ENCODE assay signal across 8 cellular contexts in genomic region chr15:36579792-36580431, GRCh38. TPM values are rescaled to one million over a fixed set of nuclear protein-coding genes. Genes with fewer than 3 reads are reported as not detected.
A peak's percentile ranks its signal among the peaks of the same experiment; 100 is the strongest.
DNase-seq lines count a peak whose midpoint lies in the region; ATAC-seq and TF ChIP-seq lines count a peak whose summit lies in the region.

No MANE protein-coding gene starts in this region.

- H3K9me3 ChIP-seq in OCI-LY1 (ENCODE audit: low read length): no peaks in the 10 kb centered on the region
- no peaks in the 10 kb centered on the region for H3K9me3 ChIP-seq in left lung

- H3K27me3 ChIP-seq in OCI-LY1 (ENCODE audit: insufficient read depth, low read length) (no peaks in the 10 kb centered on the region), brain microvascular endothelial cell (replicated peaks) (no peaks in the 10 kb centered on the region), left lung (no peaks in the 10 kb centered on the region)

- intact Hi-C loops in left lung (cut with DNase I): no loop called here

- peak overlapping the region; percentile 72 for H3K4me2 ChIP-seq in OCI-LY1 (ENCODE audit: low read length)

- H3K9me2 ChIP-seq in OCI-LY1 (ENCODE audit: low read depth, low read length): no peaks in the 10 kb centered on the region

- H3K4me1 ChIP-seq in OCI-LY1 (ENCODE audit: insufficient read depth, low read length, severe bottlenecking) (peaks cover 42% of the 10 kb centered on the region), left lung (peaks cover 0 to 4% of the 10 kb centered on the region in 2 donors)

- H3K36me3 ChIP-seq in OCI-LY1 (ENCODE audit: insufficient read depth, low read length): 0 out of 2 replicates have a peak, but pooled peaks cover 5% of the 10 kb centered on the region
- no peaks in the 10 kb centered on the region for H3K36me3 ChIP-seq in brain microvascular endothelial cell (replicated peaks)
- H3K36me3 ChIP-seq in left lung: no peaks in the 10 kb centered on the region

- H3K27ac ChIP-seq in OCI-LY1 (ENCODE audit: low read depth, low read length, poor library complexity, severe bottlenecking) (peak overlapping the region; percentile 17), brain microvascular endothelial cell (peak overlapping the region; percentile 93), left lung (peak overlapping the region; percentile 83)

- ATAC-seq in HG02571 (IDR thresholded peaks at IDR 0.05; ENCODE audit: unreplicated experiment): peak; percentile 34
- peak; percentile 58 for ATAC-seq in left lung

- no peaks in the 10 kb centered on the region for H4K20me1 ChIP-seq in OCI-LY1 (ENCODE audit: insufficient read depth, low read length)

- DNase-seq in NCI-H1436 (lab: John Stamatoyannopoulos, UW) (peak; percentile 38), NCI-H1436 treated with DMSO at 0.1 percent for 48 hours (lab: John Stamatoyannopoulos, UW) (no peak), brain microvascular endothelial cell (no peak), left lung (no peak), GM20000 (ENCODE audit: low spot score) (no peak)
- peak; percentile 1 for DNase-seq in stimulated activated CD8-positive, alpha-beta memory T cell treated with anti-CD3 and anti-CD28 coated beads, Interleukin-7, amount 100 ng/mL, for 24 hours (ENCODE audit: low read depth)

- H3K9ac ChIP-seq in OCI-LY1 (ENCODE audit: low read length): peak overlapping the region; percentile 71

- peak overlapping the region; percentile 40; the same call in 1 of the 2 replicates for H2AFZ ChIP-seq in OCI-LY1 (ENCODE audit: low read length)

- peaks cover 14% of the 10 kb centered on the region for H3K79me2 ChIP-seq in OCI-LY1 (ENCODE audit: insufficient read depth, low read length)

- in situ Hi-C loops in brain microvascular endothelial cell (cut with HindIII; ENCODE audit: low pct_ligation_motif_present, low sequenced_read_pairs): no loop called here

- no peaks in the 10 kb centered on the region for H3F3A ChIP-seq in OCI-LY1 (ENCODE audit: insufficient read depth, low read length)

- TF ChIP-seq CTCF in OCI-LY1 (IDR thresholded peaks at IDR 0.05; ENCODE audit: low read length) (no peak), brain microvascular endothelial cell (IDR thresholded peaks at IDR 0.05; ENCODE audit: low read depth, low read length, missing control alignments) (no peak), left lung (IDR thresholded peaks at IDR 0.05) (no peak), GM20000 (IDR thresholded peaks at IDR 0.05; ENCODE audit: extremely low read depth, missing control alignments) (no peak)

- H3K4me3 ChIP-seq in OCI-LY1 (ENCODE audit: low read depth, low read length, poor library complexity, severe bottlenecking): peak overlapping the region; percentile 66
- peak overlapping the region; percentile 84 for H3K4me3 ChIP-seq in brain microvascular endothelial cell (ENCODE audit: low read depth, low read length)
- H3K4me3 ChIP-seq in left lung: peak overlapping the region; percentile 62 to 64

RNA-seq across cellular contexts. Expression of gene CDIN1, which starts 0.5 kb away (rescaled TPM):
- total RNA-seq in left lung: 1 to 10 TPM; 6.5 to 6.8 TPM

Comparison
In these comparisons a context has a peak if more than half of its experiments do, and no peak if none do; other contexts are left out.
1. DNase-seq: peak in NCI-H1436 (single experiment) and stimulated activated CD8-positive, alpha-beta memory T cell treated with anti-CD3 and anti-CD28 coated beads, Interleukin-7, amount 100 ng/mL, for 24 hours (single experiment); none in NCI-H1436 treated with DMSO at 0.1 percent for 48 hours (single experiment), brain microvascular endothelial cell (single experiment), left lung (0 of 2) and GM20000 (single experiment).
2. H3K27ac ChIP-seq: peak in every context shown above with its lines; median percentile 93 in brain microvascular endothelial cell; 83 in left lung; 17 in OCI-LY1.
3. Peak in every context shown above with its lines, with median percentiles within 50 percentile points of each other: H3K4me3 ChIP-seq.